8 cellular contexts compared by ENCODE assay signal in genomic region chr3:63912768-63913588, GRCh38. TPM values are rescaled to one million over a fixed set of nuclear protein-coding genes. Genes with fewer than 3 reads are reported as not detected.
A peak's percentile ranks its signal among the peaks of the same experiment; 100 is the strongest.
DNase-seq lines count a peak whose midpoint lies in the region; ATAC-seq and TF ChIP-seq lines count a peak whose summit lies in the region.

No MANE protein-coding gene starts in this region.

- H3K36me3 ChIP-seq in neural cell (ENCODE audit: insufficient read depth, low read length): no peaks in the 10 kb centered on the region

- no peaks in the 10 kb centered on the region for H3K27me3 ChIP-seq in neural cell (ENCODE audit: insufficient read depth, low read depth, low read length)

- ATAC-seq in GM21737 (IDR thresholded peaks at IDR 0.05; ENCODE audit: unreplicated experiment): peak; percentile 17

- H3K9me3 ChIP-seq in neural cell (ENCODE audit: low read length): no peaks in the 10 kb centered on the region

- peaks cover 4% of the 10 kb centered on the region for H3F3A ChIP-seq in neural cell (ENCODE audit: insufficient read depth, low read length, poor library complexity, severe bottlenecking)

- H3K9ac ChIP-seq in neural cell (ENCODE audit: low read length): peak overlapping the region; percentile 73

- H3K4me3 ChIP-seq in neural cell (ENCODE audit: low read length): peak overlapping the region; percentile 86

- no peak overlapping the region for H2AFZ ChIP-seq in neural cell (ENCODE audit: low read depth, low read length)

- no peaks in the 10 kb centered on the region for H4K20me1 ChIP-seq in neural cell (ENCODE audit: insufficient read depth)

- no peaks in the 10 kb centered on the region for H3K9me2 ChIP-seq in neural cell (ENCODE audit: insufficient read depth, low read length)

- DNase-seq in CD1c-positive myeloid dendritic cell (ENCODE audit: extremely low spot score) (peak; percentile 47), NCI-H2227 treated with DMSO at 0.1 percent for 48 hours (lab: John Stamatoyannopoulos, UW) (peak; percentile 11), fibroblast of gingiva (ENCODE audit: low read depth) (peak; percentile 56), substantia nigra (lab: John Stamatoyannopoulos, UW) (peak in 26 of 49 donors; percentile 13 to 71 (median 40)), NCI-H345 (lab: John Stamatoyannopoulos, UW) (no peak)
- DNase-seq in activated T-cell treated with anti-CD3 and anti-CD28 coated beads, Interleukin-2, amount 50 U/mL, for 48 hours: peak; percentile 64 to 67

- no peak for TF ChIP-seq RAD21 in neural cell (conservative IDR thresholded peaks at IDR 0.05)

- H3K4me2 ChIP-seq in neural cell (ENCODE audit: low read length): peak overlapping the region; percentile 30

- H3K27ac ChIP-seq in neural cell (ENCODE audit: low read length) (no peak overlapping the region), substantia nigra (ENCODE audit: low read depth, low read length, poor library complexity, severe bottlenecking) (peak overlapping the region; percentile 39)

- peaks cover 10% of the 10 kb centered on the region for H3K79me2 ChIP-seq in neural cell (replicated peaks; ENCODE audit: insufficient read depth, low read length)

- no peak for TF ChIP-seq CTCF in neural cell (IDR thresholded peaks at IDR 0.05; ENCODE audit: poor library complexity, severe bottlenecking)

- no peak for TF ChIP-seq EP300 in neural cell (conservative IDR thresholded peaks at IDR 0.05; ENCODE audit: poor library complexity, severe bottlenecking)

TF ChIP-seq in neural cell, 6 proteins besides CTCF, POLR2A, EP300 and RAD21:
- TF ChIP-seq SMC3 (conservative IDR thresholded peaks at IDR 0.05; ENCODE audit: poor library complexity) (no peak), EZH2 (IDR thresholded peaks at IDR 0.05; ENCODE audit: borderline replicate concordance, insufficient read depth, low read length, poor library complexity, severe bottlenecking) (no peak), TAF1 (IDR thresholded peaks at IDR 0.05; ENCODE audit: low read depth) (no peak), REST (IDR thresholded peaks at IDR 0.05; ENCODE audit: borderline replicate concordance) (no peak), POLR2AphosphoS5 (IDR thresholded peaks at IDR 0.05) (no peak), MXI1 (conservative IDR thresholded peaks at IDR 0.05; ENCODE audit: poor library complexity, severe bottlenecking) (no peak)

RNA-seq across cellular contexts. Expression of gene SCAANT1, which starts 0.8 kb away (rescaled TPM):
- polyA plus RNA-seq in neural cell: not detected in 2 replicates
- polyA minus RNA-seq in neural cell: not detected in 2 replicates

RNA-seq across cellular contexts. Expression of gene ATXN7, which starts 49.3 kb away (rescaled TPM):
- 6.7 and 8.2 TPM in 2 replicates for polyA plus RNA-seq in neural cell
- polyA minus RNA-seq in neural cell: 22.9 and 32.3 TPM in 2 replicates

RNA-seq across cellular contexts. Expression of gene THOC7, which starts 49.4 kb away (rescaled TPM):
- 78.3 and 80.9 TPM in 2 replicates for polyA plus RNA-seq in neural cell
- 35.5 and 41.2 TPM in 2 replicates for polyA minus RNA-seq in neural cell
